In genomic region chr19:45677351-45678230, GRCh38 we compare ENCODE assay signal across 8 cellular contexts. TPM values are rescaled to one million over a fixed set of nuclear protein-coding genes. Genes with fewer than 3 reads are reported as not detected.
A peak's percentile ranks its signal among the peaks of the same experiment; 100 is the strongest.
DNase-seq lines count a peak whose midpoint lies in the region; ATAC-seq and TF ChIP-seq lines count a peak whose summit lies in the region.

No MANE protein-coding gene starts in this region.

- in situ Hi-C loops in T47D (cut with HindIII; ENCODE audit: low pct_unique_long_range_greater_than_20kb, low sequenced_read_pairs), result no loop called here

- ATAC-seq in activated B cell treated with CpG ODN at 0.5 μM for 24 hours (ENCODE audit: low read depth), result peak; percentile 35
- ATAC-seq in HG03378 (IDR thresholded peaks at IDR 0.05; ENCODE audit: unreplicated experiment), result no peak

- CTCF ChIA-PET in activated B cell treated with CpG ODN at 0.5 μM for 24 hours (lab: Charles Lee), result interaction anchor here (1.2 to 2.4 kb wide), 3 partner anchors 9 to 35 kb away, joined by 5 to 6 read pairs (median 6); partner anchors contain the start of gene QPCTL

- no peaks in the 10 kb centered on the region for H3K9me3 Mint-ChIP-seq in activated B cell treated with CpG ODN at 0.5 μM for 24 hours

- intact Hi-C loops in activated B cell treated with CpG ODN at 0.5 μM for 24 hours (cut with micrococcal nuclease), result loop anchor here (1.0 to 2.0 kb wide), 2 partner anchors 8 to 15 kb away; partner anchors contain the start of gene QPCTL

- POLR2A ChIA-PET in activated B cell treated with CpG ODN at 0.5 μM for 24 hours (lab: Charles Lee), result interaction anchor here (0.6 to 3.1 kb wide), 11 partner anchors 11 to 570 kb away, joined by 3 to 26 read pairs (median 4); partner anchors contain the start of genes EML2, QPCTL and SNRPD2

- peaks cover 11% of the 10 kb centered on the region for H3K27me3 Mint-ChIP-seq in activated B cell treated with CpG ODN at 0.5 μM for 24 hours

- H3K36me3 Mint-ChIP-seq in activated B cell treated with CpG ODN at 0.5 μM for 24 hours (ENCODE audit: low read depth), result no peaks in the 10 kb centered on the region

- peak; percentile 33 for TF ChIP-seq CTCF in GM10266 (IDR thresholded peaks at IDR 0.05; ENCODE audit: control insufficient read depth, insufficient read depth, low read depth, missing control alignments)
- no peak for TF ChIP-seq CTCF in activated B cell treated with CpG ODN at 0.5 μM for 24 hours (IDR thresholded peaks at IDR 0.05)

- H3K4me3 Mint-ChIP-seq in activated B cell treated with CpG ODN at 0.5 μM for 24 hours, result peak overlapping the region; percentile 77

- H3K27ac Mint-ChIP-seq in activated B cell treated with CpG ODN at 0.5 μM for 24 hours, result no peak overlapping the region

- DNase-seq in GM10266 (ENCODE audit: extremely low spot score) (peak; percentile 94), LoVo (ENCODE audit: low spot score) (peak; percentile 86), activated B cell treated with CpG ODN at 0.5 μM for 24 hours (peak; percentile 52), T47D (ENCODE audit: low read depth in 1 of 2, low spot score in 1 of 2) (peak; percentile 75 to 76), iPS-NIHi7 (ENCODE audit: extremely low spot score) (peak; percentile 95), NK-92 (lab: John Stamatoyannopoulos, UW; ENCODE audit: unreplicated experiment) (no peak)
- DNase-seq in stimulated activated CD4-positive, alpha-beta T cell treated with anti-CD3 and anti-CD28 coated beads, Interleukin-12 subunit alpha, Interleukin-12 subunit beta, amount 100 ng/mL, for 48 hours (ENCODE audit: low read depth in 2 of 3, low spot score in 1 of 3), result peak; percentile 79 to 88 (median 82)

- H3K4me1 Mint-ChIP-seq in activated B cell treated with CpG ODN at 0.5 μM for 24 hours, result peaks cover 21% of the 10 kb centered on the region

RNA-seq across cellular contexts. Expression of gene GIPR, which starts 9.6 kb away (rescaled TPM):
- 0.49 and 0.69 TPM in 2 replicates for total RNA-seq in activated B cell treated with CpG ODN at 0.5 μM for 24 hours

RNA-seq across cellular contexts. Expression of gene SNRPD2, which starts 14.2 kb away (rescaled TPM):
- 507 and 570 TPM in 2 replicates for total RNA-seq in activated B cell treated with CpG ODN at 0.5 μM for 24 hours

RNA-seq across cellular contexts. Expression of gene QPCTL, which starts 14.9 kb away (rescaled TPM):
- total RNA-seq in activated B cell treated with CpG ODN at 0.5 μM for 24 hours, result 19.3 and 21.1 TPM in 2 replicates

RNA-seq across cellular contexts. Expression of gene EML2, which starts 38.4 kb away (rescaled TPM):
- total RNA-seq in activated B cell treated with CpG ODN at 0.5 μM for 24 hours, result 73.8 and 97.7 TPM in 2 replicates

RNA-seq across cellular contexts. Expression of gene FBXO46, which starts 53.1 kb away (rescaled TPM):
- 36.3 and 44.0 TPM in 2 replicates for total RNA-seq in activated B cell treated with CpG ODN at 0.5 μM for 24 hours
